ENCODE assay signal across 35 cellular contexts in the genomic region with DNA sequence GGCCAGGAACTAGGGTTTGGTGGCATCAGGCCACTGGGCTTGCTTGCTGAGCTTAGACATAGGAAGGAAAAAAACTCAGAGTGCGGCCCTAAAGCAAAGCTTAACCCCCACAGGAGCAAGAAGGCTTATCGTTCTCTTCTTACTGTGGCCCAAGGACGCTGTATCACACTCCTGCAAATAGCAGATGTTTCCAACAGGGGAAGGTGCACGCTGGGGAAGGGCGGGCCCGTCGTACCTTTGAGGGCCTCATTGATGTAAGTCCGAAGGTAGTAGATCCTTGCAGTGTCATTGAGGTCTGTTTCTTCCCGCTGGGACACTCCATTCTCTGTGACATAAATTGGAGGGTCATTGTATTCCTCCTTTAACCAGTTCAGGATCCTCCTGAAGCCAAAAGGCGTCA. TPM values are rescaled to one million over a fixed set of nuclear protein-coding genes. Genes with fewer than 3 reads are reported as not detected.
"Had no signal": no experiment of that assay in that cellular context is flagged by ENCODE, and none has a peak within 500 bp of the region (broad histone marks: within the 10 kb centered on the region; RNA-seq: fewer than 3 reads in every experiment).

No MANE protein-coding gene starts in this region.

- H3K4me1 ChIP-seq: adrenal gland, body of pancreas, breast epithelium had no signal

- H3K4me3 ChIP-seq: adrenal gland, body of pancreas, breast epithelium had no signal

- FAIRE-seq: astrocyte, TTC549 had no signal

- H3K36me3 ChIP-seq: adrenal gland, brain microvascular endothelial cell, breast epithelium had no signal

- H3K27ac ChIP-seq: adrenal gland, body of pancreas, brain microvascular endothelial cell, breast epithelium, VCaP had no signal

- H3K9me3 ChIP-seq: adrenal gland, body of pancreas had no signal

- ATAC-seq: activated CD8-positive, alpha-beta T cell treated with anti-CD3 and anti-CD28 coated beads for 36 hours; activated naive CD4-positive, alpha-beta T cell treated with anti-CD3 and anti-CD28 coated beads, Interleukin-2, amount 50 U/mL, for 72 hours; activated T-cell treated with anti-CD3 and anti-CD28 coated beads, Interleukin-2, amount 50 U/mL, for 4 hours; activated T-cell treated with anti-CD3 and anti-CD28 coated beads, Interleukin-2, amount 50 U/mL, for 72 hours; activated T-helper 17 cell treated with anti-CD3 and anti-CD28 coated beads, Interleukin-2, amount 50 U/mL, for 72 hours; body of pancreas had no signal

- DNase-seq: activated B cell treated with CpG ODN at 0.5 μM for 24 hours; activated CD4-positive, alpha-beta memory T cell treated with anti-CD3 and anti-CD28 coated beads for 36 hours; activated CD4-positive, alpha-beta T cell treated with anti-CD3 and anti-CD28 coated beads for 4 hours; activated CD4-positive, alpha-beta T cell treated with anti-CD3 and anti-CD28 coated beads, Interleukin-2, amount 10 ng/mL, durations not matched to agents 24 days and 14 days; activated CD4-positive, alpha-beta T cell treated with anti-CD3 and anti-CD28 coated beads, Interleukin-2, amount 50 U/mL, for 1 hour; activated CD4-positive, alpha-beta T cell treated with anti-CD3 and anti-CD28 coated beads, Interleukin-2, amount 50 U/mL, for 4 hours; activated CD4-positive, CD25-positive, alpha-beta regulatory T cell treated with anti-CD3 and anti-CD28 coated beads, Interleukin-2, amount 50 U/mL, for 72 hours; activated CD8-positive, alpha-beta memory T cell treated with anti-CD3 and anti-CD28 coated beads, Interleukin-2, amount 50 U/mL, for 4 hours; activated CD8-positive, alpha-beta T cell treated with anti-CD3 and anti-CD28 coated beads for 36 hours; activated effector memory CD4-positive, alpha-beta T cell treated with anti-CD3 and anti-CD28 coated beads, Interleukin-2, amount 50 U/mL, for 16 hours; activated gamma-delta T cell treated with Interleukin-2 at 50 U/mL for 16 hours; activated naive CD4-positive, alpha-beta T cell; activated naive CD4-positive, alpha-beta T cell treated with anti-CD3 and anti-CD28 coated beads for 36 hours; activated naive CD4-positive, alpha-beta T cell treated with anti-CD3 and anti-CD28 coated beads, Interleukin-2, amount 50 U/mL, for 16 hours; activated naive CD8-positive, alpha-beta T cell treated with anti-CD3 and anti-CD28 coated beads for 36 hours; activated T-cell treated with anti-CD3 and anti-CD28 coated beads for 4 hours; activated T-cell treated with anti-CD3 and anti-CD28 coated beads, Interleukin-2, amount 50 U/mL, for 1 hour; activated T-cell treated with anti-CD3 and anti-CD28 coated beads, Interleukin-2, amount 50 U/mL, for 4 hours; activated T-cell treated with anti-CD3 and anti-CD28 coated beads, Interleukin-2, amount 50 U/mL, for 72 hours; adrenal gland; amniotic stem cell; aorta; body of pancreas; brain microvascular endothelial cell; central memory CD4-positive, alpha-beta T cell; T-helper 1 cell; T-helper 2 cell; T-helper 9 cell had no signal

- H3K27me3 ChIP-seq: adrenal gland, body of pancreas, brain microvascular endothelial cell, breast epithelium had no signal

RNA-seq across cellular contexts. Expression of a gene that starts 46.6 kb away (rescaled TPM):
- total RNA-seq: activated B cell treated with CpG ODN at 0.5 μM for 24 hours, aorta, astrocyte, body of pancreas, breast epithelium, cardiac septum had no signal
- polyA plus RNA-seq: adrenal gland had no signal
